1 cellular context compared by ENCODE assay signal in genomic region chr16:89489040-89489721, GRCh38.
TF ChIP-seq lines count a peak whose summit lies in the region.

No MANE protein-coding gene starts in this region.

TF ChIP-seq in SK-N-SH, 30 proteins besides CTCF, POLR2A, EP300 and RAD21 (continued from another document):
- no peak for TF ChIP-seq REST (IDR thresholded peaks at IDR 0.05; ENCODE audit: low read depth, low read length)
- no peak for TF ChIP-seq SMC3 (IDR thresholded peaks at IDR 0.05; ENCODE audit: low read depth, low read length)
- TF ChIP-seq YY1 (IDR thresholded peaks at IDR 0.05; ENCODE audit: low read depth) = no peak
- TF ChIP-seq JUND (IDR thresholded peaks at IDR 0.05) = no peak
- TF ChIP-seq TCF12 (IDR thresholded peaks at IDR 0.05) = no peak
- TF ChIP-seq PBX3 (IDR thresholded peaks at IDR 0.05) = no peak
- TF ChIP-seq MXI1 (IDR thresholded peaks at IDR 0.05; ENCODE audit: low read depth, low read length) = peak; percentile 88
- no peak for TF ChIP-seq RXRA (IDR thresholded peaks at IDR 0.05; ENCODE audit: borderline replicate concordance, low read depth)
- TF ChIP-seq FOXM1 (IDR thresholded peaks at IDR 0.05; ENCODE audit: low read depth) = no peak
- no peak for TF ChIP-seq IRF3 (IDR thresholded peaks at IDR 0.05; ENCODE audit: low read depth, low read length)
- no peak for TF ChIP-seq FOSL2 (IDR thresholded peaks at IDR 0.05; ENCODE audit: borderline replicate concordance, low read depth)
- TF ChIP-seq CHD2 (IDR thresholded peaks at IDR 0.05; ENCODE audit: low read length, partially characterized antibody) = peak; percentile 36
- no peak for TF ChIP-seq USF2 (IDR thresholded peaks at IDR 0.05; ENCODE audit: borderline replicate concordance, low read depth, low read length)
- no peak for TF ChIP-seq POLR2AphosphoS5 (IDR thresholded peaks at IDR 0.05; ENCODE audit: low read depth, low read length)
- TF ChIP-seq EZH2phosphoT487 (IDR thresholded peaks at IDR 0.05; ENCODE audit: borderline replicate concordance, low read depth) = no peak
- TF ChIP-seq RFX5 (IDR thresholded peaks at IDR 0.05; ENCODE audit: low read length) = no peak
- TF ChIP-seq MEF2A (IDR thresholded peaks at IDR 0.05; ENCODE audit: borderline replicate concordance, low read depth) = no peak
- TF ChIP-seq GATA2 (CRISPR knock-in tag; IDR thresholded peaks at IDR 0.05) = no peak
- TF ChIP-seq ZBTB33 (IDR thresholded peaks at IDR 0.05; ENCODE audit: borderline replicate concordance, low read depth) = no peak
- no peak for TF ChIP-seq NFIC (IDR thresholded peaks at IDR 0.05; ENCODE audit: borderline replicate concordance)
- TF ChIP-seq TEAD4 (IDR thresholded peaks at IDR 0.05; ENCODE audit: borderline replicate concordance, insufficient read depth) = no peak
- TF ChIP-seq FOXJ3 (CRISPR knock-in tag; IDR thresholded peaks at IDR 0.05) = no peak
- no peak for TF ChIP-seq USF1 (IDR thresholded peaks at IDR 0.05; ENCODE audit: borderline replicate concordance, low read depth)
- TF ChIP-seq RCOR1 (IDR thresholded peaks at IDR 0.05; ENCODE audit: low read length) = no peak
- TF ChIP-seq SIN3A (IDR thresholded peaks at IDR 0.05; ENCODE audit: borderline replicate concordance, low read depth, low read length) = peak; percentile 66; the same call in 1 of the 2 replicates
- no peak for TF ChIP-seq ELF1 (IDR thresholded peaks at IDR 0.05)
- peak; percentile 44; the same call in 1 of the 2 replicates for TF ChIP-seq TAF1 (IDR thresholded peaks at IDR 0.05; ENCODE audit: borderline replicate concordance, low read depth, low read length)
- peak; percentile 67; the same call in 1 of the 2 replicates for TF ChIP-seq MAX (IDR thresholded peaks at IDR 0.05; ENCODE audit: low read depth)
